ENCODE assay signal across 1 cellular context in genomic region chr12:109697270-109697553, GRCh38.
TF ChIP-seq lines count a peak whose summit lies in the region.

No MANE protein-coding gene starts in this region.

TF ChIP-seq in HCT116, 20 proteins besides CTCF, POLR2A, EP300 and RAD21:
- TF ChIP-seq CEBPB (IDR thresholded peaks at IDR 0.05; ENCODE audit: low read depth) (no peak), ZNF274 (IDR thresholded peaks at IDR 0.05; ENCODE audit: low read depth, low read length) (no peak), SIN3A (IDR thresholded peaks at IDR 0.05; ENCODE audit: low read depth) (no peak), EZH2phosphoT487 (IDR thresholded peaks at IDR 0.05; ENCODE audit: borderline replicate concordance) (no peak), FOSL1 (IDR thresholded peaks at IDR 0.05; ENCODE audit: low read depth) (no peak)
- TF ChIP-seq, protein P1, sequence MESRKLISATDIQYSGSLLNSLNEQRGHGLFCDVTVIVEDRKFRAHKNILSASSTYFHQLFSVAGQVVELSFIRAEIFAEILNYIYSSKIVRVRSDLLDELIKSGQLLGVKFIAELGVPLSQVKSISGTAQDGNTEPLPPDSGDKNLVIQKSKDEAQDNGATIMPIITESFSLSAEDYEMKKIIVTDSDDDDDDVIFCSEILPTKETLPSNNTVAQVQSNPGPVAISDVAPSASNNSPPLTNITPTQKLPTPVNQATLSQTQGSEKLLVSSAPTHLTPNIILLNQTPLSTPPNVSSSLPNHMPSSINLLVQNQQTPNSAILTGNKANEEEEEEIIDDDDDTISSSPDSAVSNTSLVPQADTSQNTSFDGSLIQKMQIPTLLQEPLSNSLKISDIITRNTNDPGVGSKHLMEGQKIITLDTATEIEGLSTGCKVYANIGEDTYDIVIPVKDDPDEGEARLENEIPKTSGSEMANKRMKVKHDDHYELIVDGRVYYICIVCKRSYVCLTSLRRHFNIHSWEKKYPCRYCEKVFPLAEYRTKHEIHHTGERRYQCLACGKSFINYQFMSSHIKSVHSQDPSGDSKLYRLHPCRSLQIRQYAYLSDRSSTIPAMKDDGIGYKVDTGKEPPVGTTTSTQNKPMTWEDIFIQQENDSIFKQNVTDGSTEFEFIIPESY (IDR thresholded peaks at IDR 0.05; ENCODE audit: extremely low read depth, insufficient replicate concordance, low read length) = no peak
